In genomic region chrX:134836497-134836968, GRCh38 we compare ENCODE assay signal across 1 cellular context.
A peak's percentile ranks its signal among the peaks of the same experiment; 100 is the strongest.
TF ChIP-seq lines count a peak whose summit lies in the region.

No MANE protein-coding gene starts in this region.

TF ChIP-seq in K562, 482 proteins besides CTCF, POLR2A, EP300 and RAD21 (continued from another document):
- TF ChIP-seq EGR1 (conservative IDR thresholded peaks at IDR 0.05) (no peak), ATF1 (CRISPR knock-in tag; IDR thresholded peaks at IDR 0.05) (no peak), ATF1 (tag; IDR thresholded peaks at IDR 0.05) (peak; percentile 41), NCOA2 (IDR thresholded peaks at IDR 0.05; ENCODE audit: partially characterized antibody in 2 of 2) (no peak), KDM1A (IDR thresholded peaks at IDR 0.05) (no peak), ZNF766 (CRISPR knock-in tag; conservative IDR thresholded peaks at IDR 0.05) (0 out of 2 replicates have a peak, but pooled peaks have one; percentile 40), TEAD2 (tag; IDR thresholded peaks at IDR 0.05) (no peak), NR4A1 (CRISPR knock-in tag; IDR thresholded peaks at IDR 0.05) (no peak), NR4A1 (tag; IDR thresholded peaks at IDR 0.05) (no peak), LEF1 (IDR thresholded peaks at IDR 0.05) (peak; percentile 32; the same call in 1 of the 2 replicates), JUN (IDR thresholded peaks at IDR 0.05; ENCODE audit: borderline replicate concordance, low read depth, low read length) (peak; percentile 42; the same call in 1 of the 2 replicates), JUN (CRISPR knock-in tag; IDR thresholded peaks at IDR 0.05; ENCODE audit: borderline replicate concordance) (no peak)
- TF ChIP-seq, protein P1, sequence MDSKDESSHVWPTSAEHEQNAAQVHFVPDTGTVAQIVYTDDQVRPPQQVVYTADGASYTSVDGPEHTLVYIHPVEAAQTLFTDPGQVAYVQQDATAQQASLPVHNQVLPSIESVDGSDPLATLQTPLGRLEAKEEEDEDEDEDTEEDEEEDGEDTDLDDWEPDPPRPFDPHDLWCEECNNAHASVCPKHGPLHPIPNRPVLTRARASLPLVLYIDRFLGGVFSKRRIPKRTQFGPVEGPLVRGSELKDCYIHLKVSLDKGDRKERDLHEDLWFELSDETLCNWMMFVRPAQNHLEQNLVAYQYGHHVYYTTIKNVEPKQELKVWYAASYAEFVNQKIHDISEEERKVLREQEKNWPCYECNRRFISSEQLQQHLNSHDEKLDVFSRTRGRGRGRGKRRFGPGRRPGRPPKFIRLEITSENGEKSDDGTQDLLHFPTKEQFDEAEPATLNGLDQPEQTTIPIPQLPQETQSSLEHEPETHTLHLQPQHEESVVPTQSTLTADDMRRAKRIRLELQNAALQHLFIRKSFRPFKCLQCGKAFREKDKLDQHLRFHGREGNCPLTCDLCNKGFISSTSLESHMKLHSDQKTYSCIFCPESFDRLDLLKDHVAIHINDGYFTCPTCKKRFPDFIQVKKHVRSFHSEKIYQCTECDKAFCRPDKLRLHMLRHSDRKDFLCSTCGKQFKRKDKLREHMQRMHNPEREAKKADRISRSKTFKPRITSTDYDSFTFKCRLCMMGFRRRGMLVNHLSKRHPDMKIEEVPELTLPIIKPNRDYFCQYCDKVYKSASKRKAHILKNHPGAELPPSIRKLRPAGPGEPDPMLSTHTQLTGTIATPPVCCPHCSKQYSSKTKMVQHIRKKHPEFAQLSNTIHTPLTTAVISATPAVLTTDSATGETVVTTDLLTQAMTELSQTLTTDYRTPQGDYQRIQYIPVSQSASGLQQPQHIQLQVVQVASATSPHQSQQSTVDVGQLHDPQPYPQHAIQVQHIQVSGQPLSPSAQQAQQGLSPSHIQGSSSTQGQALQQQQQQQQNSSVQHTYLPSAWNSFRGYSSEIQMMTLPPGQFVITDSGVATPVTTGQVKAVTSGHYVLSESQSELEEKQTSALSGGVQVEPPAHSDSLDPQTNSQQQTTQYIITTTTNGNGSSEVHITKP (IDR thresholded peaks at IDR 0.05; ENCODE audit: partially characterized antibody), result peak; percentile 72
